8 cellular contexts compared by ENCODE assay signal in genomic region chr7:69598081-69598486, GRCh38. TPM values are rescaled to one million over a fixed set of nuclear protein-coding genes. Genes with fewer than 3 reads are reported as not detected.
A peak's percentile ranks its signal among the peaks of the same experiment; 100 is the strongest.
DNase-seq lines count a peak whose midpoint lies in the region; ATAC-seq and TF ChIP-seq lines count a peak whose summit lies in the region.

Gene AUTS2 (plus strand): TSS chr7:69598475. CDS start chr7:69599654, 1,179 bp downstream.

- no TSS peak for BruUV-seq in A673 (replicated peaks; lab: Mats Ljungman, UMichigan)

- H3K36me3 ChIP-seq in A673 (ENCODE audit: insufficient read depth, low read length, poor library complexity, severe bottlenecking) = no peaks in the 10 kb centered on the region
- H3K36me3 ChIP-seq in esophagus squamous epithelium = no peaks in the 10 kb centered on the region

- intact Hi-C loops in A673 (cut with micrococcal nuclease; ENCODE audit: unreplicated experiment) = loop anchor here (5.0 kb wide), 1 partner anchor 239 kb away; no protein-coding TSS in a partner anchor
- intact Hi-C loops in esophagus squamous epithelium (cut with DNase I) = no loop called here

- CTCF ChIA-PET in A673 (lab: Charles Lee) = no interaction called here

- H3K27me3 Mint-ChIP-seq in activated T-cell treated with anti-CD3 and anti-CD28 coated beads, Interleukin-2, amount 50 U/mL, for 24 hours = peaks cover 35% of the 10 kb centered on the region
- H3K27me3 Mint-ChIP-seq in stimulated activated naive B cell treated with anti-CD40 and anti-IgM and Interleukin-4, amounts not matched to agents 10 μg/mL and 1 μg/mL and 100 μg/mL, for 72 hours = no peaks in the 10 kb centered on the region

- POLR2A ChIA-PET in A673 (lab: Charles Lee; ENCODE audit: low non-redundant PET) = interaction anchor here (0.6 kb wide), 1 partner anchor 227 kb away, joined by 4 read pairs; no protein-coding TSS in a partner anchor

- peak; percentile 35 for ATAC-seq in GM18858 (IDR thresholded peaks at IDR 0.05; ENCODE audit: unreplicated experiment)
- peak; percentile 49 for ATAC-seq in HG03108 (IDR thresholded peaks at IDR 0.05; ENCODE audit: unreplicated experiment)
- peak; percentile 76 to 83 for ATAC-seq in stimulated activated naive B cell treated with anti-CD40 and anti-IgM and Interleukin-4, amounts not matched to agents 10 μg/mL and 1 μg/mL and 100 μg/mL, for 72 hours (replicated peaks)

- H3K27ac Mint-ChIP-seq in activated T-cell treated with anti-CD3 and anti-CD28 coated beads, Interleukin-2, amount 50 U/mL, for 24 hours = peak within 1 kb of the TSS; percentile 67
- peak within 1 kb of the TSS; percentile 90 for H3K27ac Mint-ChIP-seq in stimulated activated naive B cell treated with anti-CD40 and anti-IgM and Interleukin-4, amounts not matched to agents 10 μg/mL and 1 μg/mL and 100 μg/mL, for 72 hours

- peak within 1 kb of the TSS; percentile 81 for H3K4me3 ChIP-seq in A673 (ENCODE audit: low read depth, low read length, poor library complexity, severe bottlenecking)
- peak within 1 kb of the TSS; percentile 58 to 85 (median 74) for H3K4me3 ChIP-seq in esophagus squamous epithelium

- WGBS in esophagus squamous epithelium, 2 donors = no CpG with 5 or more reads among the region's 63 CpGs

- no peaks in the 10 kb centered on the region for H3K36me3 Mint-ChIP-seq in activated T-cell treated with anti-CD3 and anti-CD28 coated beads, Interleukin-2, amount 50 U/mL, for 24 hours (ENCODE audit: low read depth)
- no peaks in the 10 kb centered on the region for H3K36me3 Mint-ChIP-seq in stimulated activated naive B cell treated with anti-CD40 and anti-IgM and Interleukin-4, amounts not matched to agents 10 μg/mL and 1 μg/mL and 100 μg/mL, for 72 hours

- H3K9me3 ChIP-seq in A673 (ENCODE audit: low read depth, low read length, poor library complexity, severe bottlenecking) (no peaks in the 10 kb centered on the region), esophagus squamous epithelium (no peaks in the 10 kb centered on the region)

- DNase-seq in A673 (ENCODE audit: low spot score) (peak; percentile 97), NCI-H510A treated with DMSO at 0.1 percent for 48 hours (lab: John Stamatoyannopoulos, UW) (peak; percentile 52), esophagus squamous epithelium (lab: John Stamatoyannopoulos, UW) (peak; percentile 7), mucosa of gallbladder (ENCODE audit: low spot score) (peak; percentile 82)
- peak; percentile 68 for DNase-seq in activated T-cell treated with anti-CD3 and anti-CD28 coated beads, Interleukin-2, amount 50 U/mL, for 24 hours
- peak; percentile 66 for DNase-seq in stimulated activated naive B cell treated with anti-CD40 and anti-IgM and Interleukin-4, amounts not matched to agents 10 μg/mL and 1 μg/mL and 100 μg/mL, for 72 hours

- H3K4me1 ChIP-seq in A673 (ENCODE audit: insufficient read depth, low read length, poor library complexity, severe bottlenecking) = peaks cover 10% of the 10 kb centered on the region
- H3K4me1 ChIP-seq in esophagus squamous epithelium = peaks cover 17 to 48% (median 29%) of the 10 kb centered on the region in 3 donors

- no peaks in the 10 kb centered on the region for H3K9me3 Mint-ChIP-seq in activated T-cell treated with anti-CD3 and anti-CD28 coated beads, Interleukin-2, amount 50 U/mL, for 24 hours
- H3K9me3 Mint-ChIP-seq in stimulated activated naive B cell treated with anti-CD40 and anti-IgM and Interleukin-4, amounts not matched to agents 10 μg/mL and 1 μg/mL and 100 μg/mL, for 72 hours = no peaks in the 10 kb centered on the region

- H3K27me3 ChIP-seq in A673 (replicated peaks; ENCODE audit: insufficient read depth, low read depth, low read length, poor library complexity) (no peaks in the 10 kb centered on the region), esophagus squamous epithelium (peaks cover 0 to 59% (median 0%) of the 10 kb centered on the region in 4 donors)

- TF ChIP-seq POLR2A in esophagus squamous epithelium (IDR thresholded peaks at IDR 0.05) = no peak

- H3K4me3 Mint-ChIP-seq in activated T-cell treated with anti-CD3 and anti-CD28 coated beads, Interleukin-2, amount 50 U/mL, for 24 hours = peak within 1 kb of the TSS; percentile 80
- H3K4me3 Mint-ChIP-seq in stimulated activated naive B cell treated with anti-CD40 and anti-IgM and Interleukin-4, amounts not matched to agents 10 μg/mL and 1 μg/mL and 100 μg/mL, for 72 hours = peak within 1 kb of the TSS; percentile 89 to 91

- H3K4me1 Mint-ChIP-seq in activated T-cell treated with anti-CD3 and anti-CD28 coated beads, Interleukin-2, amount 50 U/mL, for 24 hours (ENCODE audit: low read depth) = peaks cover 14% of the 10 kb centered on the region
- H3K4me1 Mint-ChIP-seq in stimulated activated naive B cell treated with anti-CD40 and anti-IgM and Interleukin-4, amounts not matched to agents 10 μg/mL and 1 μg/mL and 100 μg/mL, for 72 hours = peaks cover 10% of the 10 kb centered on the region in 2 donors

- H3K27ac ChIP-seq in A673 (ENCODE audit: low read depth, low read length, poor library complexity, severe bottlenecking) = peak within 1 kb of the TSS; percentile 66
- peak within 1 kb of the TSS; percentile 67 to 91 (median 90) for H3K27ac ChIP-seq in esophagus squamous epithelium

- TF ChIP-seq CTCF in A673 (conservative IDR thresholded peaks at IDR 0.05; ENCODE audit: low read depth, low read length) (no peak), esophagus squamous epithelium (IDR thresholded peaks at IDR 0.05) (no peak)

RNA-seq across cellular contexts. Expression of gene AUTS2, which starts in this region (rescaled TPM):
- total RNA-seq in A673 (2021) (42.1 and 44.3 TPM in 2 replicates), esophagus squamous epithelium (10 to 100 TPM in 3 of 4 donors, 1 to 10 TPM in 1; 9.5 to 36.2 (median 23.0) TPM), mucosa of gallbladder (50.1 TPM)

Comparison
In these comparisons a context has a peak if more than half of its experiments do, and no peak if none do; other contexts are left out.
1. Peak in every context shown above with its lines: DNase-seq, ATAC-seq, H3K4me3 ChIP-seq and H3K27ac ChIP-seq.
2. DNase-seq: peak in every context shown above with its lines; median percentile 97 in A673; 82 in mucosa of gallbladder; 68 in activated T-cell treated with anti-CD3 and anti-CD28 coated beads, Interleukin-2, amount 50 U/mL, for 24 hours; 66 in stimulated activated naive B cell treated with anti-CD40 and anti-IgM and Interleukin-4, amounts not matched to agents 10 μg/mL and 1 μg/mL and 100 μg/mL, for 72 hours; 52 in NCI-H510A treated with DMSO at 0.1 percent for 48 hours; 7 in esophagus squamous epithelium.